ENCODE assay signal across 8 cellular contexts in genomic region chr9:83622433-83622813, GRCh38.
DNase-seq lines count a peak whose midpoint lies in the region; ATAC-seq, FAIRE-seq and TF ChIP-seq lines count a peak whose summit lies in the region.

No MANE protein-coding gene starts in this region.

- H3K4me1 Mint-ChIP-seq in nephron progenitor cell, result peaks cover 24% of the 10 kb centered on the region

- H3K36me3 Mint-ChIP-seq in nephron progenitor cell (ENCODE audit: low read depth), result peaks cover 8% of the 10 kb centered on the region

- no peak for ATAC-seq in HG02610 (IDR thresholded peaks at IDR 0.05; ENCODE audit: unreplicated experiment)
- no peak for ATAC-seq in HG03045 (IDR thresholded peaks at IDR 0.05; ENCODE audit: unreplicated experiment)

- DNase-seq in GM19239 (ENCODE audit: insufficient read length, low spot score) (peak; percentile 7), NB4 (ENCODE audit: low read depth) (peak; percentile 12), coronary artery (ENCODE audit: low spot score) (no peak), nephron progenitor cell (no peak), COLO829 (ENCODE audit: low spot score) (no peak), 8988T (no peak)

- TF ChIP-seq POLR2A in NB4 (IDR thresholded peaks at IDR 0.05; ENCODE audit: extremely low read depth, insufficient read length), result no peak

- peak overlapping the region; percentile 64 to 92 for H3K27ac ChIP-seq in coronary artery

- peak; percentile 8 for FAIRE-seq in GM19239 (lab: Jason Lieb, UNC)

- peaks cover 9% of the 10 kb centered on the region for H3K27me3 Mint-ChIP-seq in nephron progenitor cell (ENCODE audit: low read depth, poor library complexity)

- H3K4me3 Mint-ChIP-seq in nephron progenitor cell, result peak overlapping the region; percentile 87

- H3K9me3 Mint-ChIP-seq in nephron progenitor cell, result no peaks in the 10 kb centered on the region

- TF ChIP-seq CTCF in NB4 (IDR thresholded peaks at IDR 0.05; ENCODE audit: low read depth, low read length), result no peak
- TF ChIP-seq CTCF in coronary artery (IDR thresholded peaks at IDR 0.05), result no peak
- TF ChIP-seq CTCF in nephron progenitor cell (IDR thresholded peaks at IDR 0.05), result no peak

- peak overlapping the region; percentile 50 for H3K4me3 ChIP-seq in NB4 (ENCODE audit: low read depth, low read length)
- peak overlapping the region; percentile 93 for H3K4me3 ChIP-seq in coronary artery

- H3K27ac Mint-ChIP-seq in nephron progenitor cell, result no peak overlapping the region

Comparison
In these comparisons a context has a peak if more than half of its experiments do, and no peak if none do; other contexts are left out.
1. DNase-seq: peak in GM19239 (single experiment) and NB4 (single experiment); none in coronary artery (single experiment), nephron progenitor cell (single experiment), COLO829 (single experiment) and 8988T (single experiment).